ENCODE assay signal across 19 cellular contexts in the genomic region with DNA sequence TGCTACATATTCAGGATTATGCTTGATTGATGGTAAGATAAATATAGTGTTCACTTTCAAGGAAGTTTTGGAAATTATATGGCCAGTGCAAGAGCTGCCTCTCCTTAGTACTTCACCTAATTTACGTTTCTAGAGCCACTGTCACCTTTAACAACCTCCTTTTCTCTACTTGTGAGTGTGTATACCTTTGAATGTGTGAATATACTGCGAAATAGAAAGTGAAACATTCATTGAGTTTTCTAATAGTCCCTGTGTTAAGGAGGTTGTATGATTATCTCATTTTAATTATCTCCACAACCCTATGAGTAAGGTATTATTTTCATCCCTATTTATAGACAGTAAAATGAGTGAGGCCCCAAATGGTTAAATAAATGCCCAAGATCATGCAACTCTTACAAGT.
"Had no signal": no experiment of that assay in that cellular context is flagged by ENCODE, and none has a peak within 500 bp of the region (broad histone marks: within the 10 kb centered on the region; RNA-seq: fewer than 3 reads in every experiment).

No MANE protein-coding gene starts in this region.

- H3K9me3 ChIP-seq: esophagus muscularis mucosa, mucosa of descending colon, tibial artery, uterus had no signal

- ATAC-seq: activated CD8-positive, alpha-beta memory T cell treated with anti-CD3 and anti-CD28 coated beads, Interleukin-2, amount 10 ng/mL, durations not matched to agents 7 days and 5 days; activated T-helper 17 cell treated with anti-CD3 and anti-CD28 coated beads, Interleukin-2, amount 50 U/mL, for 72 hours; mucosa of descending colon had no signal

- H3K27me3 ChIP-seq: cardiac muscle cell, esophagus muscularis mucosa, tibial artery, uterus had no signal

- H3K36me3 ChIP-seq: cardiac muscle cell, esophagus muscularis mucosa, tibial artery, uterus had no signal

- H3K4me3 ChIP-seq: cardiac muscle cell, esophagus muscularis mucosa, mucosa of descending colon, tibial artery, uterus had no signal

- H3K4me1 ChIP-seq: esophagus muscularis mucosa, tibial artery, uterus had no signal

- H3K27ac ChIP-seq: cardiac muscle cell, esophagus muscularis mucosa, tibial artery, uterus had no signal

- DNase-seq: activated CD4-positive, alpha-beta memory T cell treated with anti-CD3 and anti-CD28 coated beads, Interleukin-2, amount 10 ng/mL, durations not matched to agents 7 days and 5 days; activated CD4-positive, alpha-beta T cell treated with anti-CD3 and anti-CD28 coated beads for 48 hours; activated CD8-positive, alpha-beta memory T cell treated with anti-CD3 and anti-CD28 coated beads, Interleukin-2, amount 10 ng/mL, durations not matched to agents 7 days and 5 days; activated naive CD4-positive, alpha-beta T cell; activated naive CD8-positive, alpha-beta T cell treated with anti-CD3 and anti-CD28 coated beads for 36 hours; activated T-cell treated with anti-CD3 and anti-CD28 coated beads, Interleukin-2, amount 50 U/mL, for 1 hour; amniotic stem cell; effector memory CD4-positive, alpha-beta T cell; mesenchymal stem cell; mucosa of descending colon; naive B cell; stimulated activated CD4-positive, alpha-beta T cell treated with anti-CD3 and anti-CD28 coated beads, Interleukin-12 subunit alpha, Interleukin-12 subunit beta, amount 100 ng/mL, for 4 hours; stimulated activated CD4-positive, alpha-beta T cell treated with anti-CD3 and anti-CD28 coated beads, Interleukin-1b, Interleukin-23, amount 100 ng/mL, for 48 hours; stimulated activated naive CD4-positive, alpha-beta T cell treated with Interleukin-2 at 50 U/mL for 16 hours; tibial artery; uterus had no signal
